32 cellular contexts compared by ENCODE assay signal in the genomic region with DNA sequence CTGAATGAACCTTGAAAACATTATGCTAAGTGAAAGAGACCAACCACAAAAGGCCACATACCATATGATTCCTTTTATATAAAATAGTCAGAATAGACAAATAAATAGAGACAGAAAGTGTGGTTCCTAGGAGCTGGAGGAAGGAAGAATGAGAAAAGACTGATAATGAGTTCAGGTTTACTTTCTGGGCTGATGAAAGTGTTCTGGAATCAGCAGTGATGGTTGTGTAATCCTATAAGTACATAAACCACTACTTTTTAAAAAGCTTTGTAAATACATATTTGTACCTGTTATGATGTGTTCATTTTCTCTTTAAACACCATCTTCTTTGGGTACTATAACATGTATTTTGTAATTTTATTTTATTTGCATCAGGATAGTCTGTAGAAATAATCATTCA. TPM values are rescaled to one million over a fixed set of nuclear protein-coding genes. Genes with fewer than 3 reads are reported as not detected.
"Had no signal": no experiment of that assay in that cellular context is flagged by ENCODE, and none has a peak within 500 bp of the region (broad histone marks: within the 10 kb centered on the region; RNA-seq: fewer than 3 reads in every experiment).

No MANE protein-coding gene starts in this region.

- H3K36me3 Mint-ChIP-seq: activated naive CD8-positive, alpha-beta T cell had no signal

- H3K4me2 ChIP-seq: SK-N-SH had no signal

- H3K4me3 ChIP-seq: breast epithelium, K562, Peyer's patch, SJCRH30 had no signal

- H3K4me1 ChIP-seq: breast epithelium, Peyer's patch had no signal

- H3K9ac ChIP-seq: SK-N-SH had no signal

- H3K4me3 Mint-ChIP-seq: activated CD4-positive, alpha-beta memory T cell treated with anti-CD3 and anti-CD28 coated beads, Interleukin-2, amount 10 ng/mL, durations not matched to agents 7 days and 5 days; activated CD4-positive, alpha-beta T cell treated with anti-CD3 and anti-CD28 coated beads for 36 hours; activated naive CD4-positive, alpha-beta T cell treated with anti-CD3 and anti-CD28 coated beads for 36 hours; activated naive CD8-positive, alpha-beta T cell; activated T-helper 17 cell treated with anti-CD3 and anti-CD28 coated beads, Interleukin-2, amount 50 U/mL, for 72 hours had no signal

- H3K27ac ChIP-seq: breast epithelium, Peyer's patch, RWPE1, SJCRH30, WERI-Rb-1 had no signal

- DNase-seq: activated CD4-positive, alpha-beta memory T cell treated with anti-CD3 and anti-CD28 coated beads, Interleukin-2, amount 10 ng/mL, durations not matched to agents 7 days and 5 days; activated CD4-positive, alpha-beta T cell treated with anti-CD3 and anti-CD28 coated beads for 36 hours; activated CD4-positive, alpha-beta T cell treated with anti-CD3 and anti-CD28 coated beads, Interleukin-2, amount 50 U/mL, for 1 hour; activated gamma-delta T cell; activated naive CD4-positive, alpha-beta T cell treated with anti-CD3 and anti-CD28 coated beads for 36 hours; activated T-cell treated with anti-CD3 and anti-CD28 coated beads for 4 hours; activated T-cell treated with anti-CD3 and anti-CD28 coated beads, Interleukin-2, amount 50 U/mL, for 48 hours; anterior cingulate cortex; caudate nucleus; Karpas-422; NCI-H1105 treated with DMSO at 0.1 percent for 48 hours; NCI-H1436 treated with DMSO at 0.1 percent for 48 hours; NCI-H2029; NCI-H2107; NCI-H345; NCI-H510A; NCI-H526 treated with DMSO at 0.1 percent for 48 hours; NCI-H82; Peyer's patch; Right ventricle myocardium superior; SJCRH30; SK-N-SH; T-helper 1 cell; WERI-Rb-1 had no signal

- H3K9me3 ChIP-seq: breast epithelium, Peyer's patch, SJCRH30, SK-N-SH had no signal

- H3K27me3 Mint-ChIP-seq: activated CD4-positive, alpha-beta memory T cell treated with anti-CD3 and anti-CD28 coated beads, Interleukin-2, amount 10 ng/mL, durations not matched to agents 7 days and 5 days; activated CD4-positive, alpha-beta T cell treated with anti-CD3 and anti-CD28 coated beads for 36 hours; activated naive CD8-positive, alpha-beta T cell; activated T-helper 17 cell treated with anti-CD3 and anti-CD28 coated beads, Interleukin-2, amount 50 U/mL, for 72 hours had no signal

- H3K9me3 Mint-ChIP-seq: activated CD4-positive, alpha-beta memory T cell treated with anti-CD3 and anti-CD28 coated beads, Interleukin-2, amount 10 ng/mL, durations not matched to agents 7 days and 5 days; activated naive CD4-positive, alpha-beta T cell treated with anti-CD3 and anti-CD28 coated beads for 36 hours; activated T-helper 17 cell treated with anti-CD3 and anti-CD28 coated beads, Interleukin-2, amount 50 U/mL, for 72 hours had no signal

- H3K27ac Mint-ChIP-seq: activated CD4-positive, alpha-beta memory T cell treated with anti-CD3 and anti-CD28 coated beads, Interleukin-2, amount 10 ng/mL, durations not matched to agents 7 days and 5 days; activated CD4-positive, alpha-beta T cell treated with anti-CD3 and anti-CD28 coated beads for 36 hours; activated naive CD4-positive, alpha-beta T cell treated with anti-CD3 and anti-CD28 coated beads for 36 hours; activated naive CD8-positive, alpha-beta T cell; activated T-helper 17 cell treated with anti-CD3 and anti-CD28 coated beads, Interleukin-2, amount 50 U/mL, for 72 hours had no signal

- ATAC-seq: activated CD4-positive, alpha-beta T cell treated with anti-CD3 and anti-CD28 coated beads for 36 hours; activated T-helper 17 cell treated with anti-CD3 and anti-CD28 coated beads, Interleukin-2, amount 50 U/mL, for 72 hours; K562 had no signal

- H3K36me3 ChIP-seq: breast epithelium, Peyer's patch, SJCRH30, WERI-Rb-1 had no signal

- H3K27me3 ChIP-seq: Peyer's patch, SJCRH30 had no signal

- H3K4me1 Mint-ChIP-seq: activated CD4-positive, alpha-beta T cell treated with anti-CD3 and anti-CD28 coated beads for 36 hours; activated T-helper 17 cell treated with anti-CD3 and anti-CD28 coated beads, Interleukin-2, amount 50 U/mL, for 72 hours had no signal

RNA-seq across cellular contexts. Expression of gene BMX, which starts 28.1 kb away (rescaled TPM):
- total RNA-seq: activated CD4-positive, alpha-beta memory T cell treated with anti-CD3 and anti-CD28 coated beads, Interleukin-2, amount 10 ng/mL, durations not matched to agents 7 days and 5 days; activated CD4-positive, alpha-beta T cell treated with anti-CD3 and anti-CD28 coated beads for 36 hours; activated CD8-positive, alpha-beta memory T cell treated with anti-CD3 and anti-CD28 coated beads for 36 hours; activated naive CD4-positive, alpha-beta T cell treated with anti-CD3 and anti-CD28 coated beads for 36 hours; activated T-helper 17 cell treated with anti-CD3 and anti-CD28 coated beads, Interleukin-2, amount 50 U/mL, for 72 hours; OCI-LY7; T-helper 2 cell treated with Interferon-gamma antibody and Interleukin-4, amounts not matched to agents 100 ng/mL and 5 ng/mL, for 36 hours had no signal
- polyA plus RNA-seq: SK-N-SH had no signal
